ENCODE assay signal across 16 cellular contexts in genomic region chr3:185914911-185915629, GRCh38. TPM values are rescaled to one million over a fixed set of nuclear protein-coding genes. Genes with fewer than 3 reads are reported as not detected.
A peak's percentile ranks its signal among the peaks of the same experiment; 100 is the strongest.
DNase-seq lines count a peak whose midpoint lies in the region; ATAC-seq and TF ChIP-seq lines count a peak whose summit lies in the region.
"Had no signal": no experiment of that assay in that cellular context is flagged by ENCODE, and none has a peak within 500 bp of the region (broad histone marks: within the 10 kb centered on the region; RNA-seq: fewer than 3 reads in every experiment).

No MANE protein-coding gene starts in this region.

- no peak overlapping the region for H2AK9ac ChIP-seq in IMR-90 (replicated peaks; ENCODE audit: low read depth, low read length, poor library complexity)

- no TSS peak for BruUV-seq in IMR-90 (replicated peaks; lab: Mats Ljungman, UMichigan)

- intact Hi-C loops in IMR-90 (cut with micrococcal nuclease), result loop anchor here (5.0 kb wide), 2 partner anchors 183 to 253 kb away; no protein-coding TSS in a partner anchor

- H4K20me1 ChIP-seq in IMR-90 (ENCODE audit: insufficient read depth, low read length), result peaks cover 76% of the 10 kb centered on the region
- peaks cover 72% of the 10 kb centered on the region for H4K20me1 ChIP-seq in SK-N-SH (ENCODE audit: insufficient read depth)

- CTCF ChIA-PET in IMR-90 (lab: Yijun Ruan, JAX), result interaction anchor here (1.0 kb wide), 1 partner anchor 181 kb away, joined by 3 read pairs; no protein-coding TSS in a partner anchor
- CTCF ChIA-PET in SK-N-SH (lab: Yijun Ruan, JAX), result interaction anchor here (0.8 kb wide), 2 partner anchors 16 to 255 kb away, joined by 3 read pairs; no protein-coding TSS in a partner anchor

- peaks cover 72% of the 10 kb centered on the region for H3K36me3 Mint-ChIP-seq in activated T-cell treated with anti-CD3 and anti-CD28 coated beads, Interleukin-2, amount 50 U/mL, for 24 hours (ENCODE audit: low read depth)
- H3K36me3 Mint-ChIP-seq in osteocyte (ENCODE audit: unreplicated experiment), result peaks cover 59% of the 10 kb centered on the region

- no peak overlapping the region for H3K4me3 Mint-ChIP-seq in activated T-cell treated with anti-CD3 and anti-CD28 coated beads, Interleukin-2, amount 50 U/mL, for 24 hours
- H3K4me3 Mint-ChIP-seq in osteocyte (ENCODE audit: unreplicated experiment), result no peak overlapping the region

- TF ChIP-seq CTCF in IMR-90 (conservative IDR thresholded peaks at IDR 0.05; ENCODE audit: low read depth, low read length) (no peak), osteocyte (IDR thresholded peaks at IDR 0.05) (no peak), SK-N-SH (IDR thresholded peaks at IDR 0.05) (no peak)

- H3K4me1 ChIP-seq in IMR-90 (ENCODE audit: control insufficient read depth, insufficient read depth, low read length), result no peaks in the 10 kb centered on the region
- H3K4me1 ChIP-seq in SK-N-SH (ENCODE audit: control insufficient read depth in 1 of 2, insufficient read depth in 2 of 2, low read depth in 1 of 2, low read length in 1 of 2), result no peaks in the 10 kb centered on the region; a peak in 1 of 4 replicates

- H3K56ac ChIP-seq in IMR-90 (ENCODE audit: extremely low read depth, insufficient read depth, low read length), result no peak overlapping the region

- no peak overlapping the region for H2BK5ac ChIP-seq in IMR-90 (ENCODE audit: low read depth, low read length, poor library complexity, severe bottlenecking)

- no peaks in the 10 kb centered on the region for H3K27me3 ChIP-seq in IMR-90 (ENCODE audit: control insufficient read depth, insufficient read depth, low read length)
- no peaks in the 10 kb centered on the region for H3K27me3 ChIP-seq in SK-N-SH (ENCODE audit: insufficient read depth)

- no peak for ATAC-seq in IMR-90 (ENCODE audit: low read depth)
- ATAC-seq in HG03342 (IDR thresholded peaks at IDR 0.05; ENCODE audit: unreplicated experiment), result no peak

- in situ Hi-C loops in IMR-90 (cut with MboI; ENCODE audit: low sequenced_read_pairs), result loop anchor here (25.0 kb wide), 1 partner anchor 253 kb away; no protein-coding TSS in a partner anchor

- dilution Hi-C loops in IMR-90 (cut with HindIII; ENCODE audit: low sequenced_read_pairs, unreplicated experiment), result no loop called here

- no peaks in the 10 kb centered on the region; the same call in 1 of the 2 replicates for H3K9me1 ChIP-seq in IMR-90 (ENCODE audit: insufficient read depth, low read length)

- H3K27ac Mint-ChIP-seq in activated T-cell treated with anti-CD3 and anti-CD28 coated beads, Interleukin-2, amount 50 U/mL, for 24 hours, result peak overlapping the region; percentile 57
- H3K27ac Mint-ChIP-seq in osteocyte (ENCODE audit: unreplicated experiment), result peak overlapping the region; percentile 14

- H3K4me3 ChIP-seq in IMR-90 (ENCODE audit: insufficient read depth, low read depth, low read length) (no peak overlapping the region), SK-N-SH (ENCODE audit: low read depth in 2 of 2, low read length in 1 of 2) (no peak overlapping the region)

- H3K9me3 Mint-ChIP-seq in activated T-cell treated with anti-CD3 and anti-CD28 coated beads, Interleukin-2, amount 50 U/mL, for 24 hours, result no peaks in the 10 kb centered on the region
- peaks cover 4% of the 10 kb centered on the region for H3K9me3 Mint-ChIP-seq in osteocyte (ENCODE audit: unreplicated experiment)

- H4K8ac ChIP-seq in IMR-90 (ENCODE audit: low read depth in 2 of 2, low read length in 2 of 2), result no peak overlapping the region

- peaks cover 51% of the 10 kb centered on the region for H3K79me2 ChIP-seq in SK-N-SH (ENCODE audit: insufficient read depth)

- peaks cover 23 to 61% of the 10 kb centered on the region in 2 experiments for H3K79me1 ChIP-seq in IMR-90 (ENCODE audit: low read depth in 1 of 2, low read length in 2 of 2)

- no peak overlapping the region for H3K23ac ChIP-seq in IMR-90 (ENCODE audit: low read depth, low read length)

- 94% methylated on average over 5 of the region's 6 CpGs; no CpG with 5 or more reads in 1 of the 2 experiments for WGBS in IMR-90 (ENCODE audit: extremely low coverage in 2 of 2, insufficient read length in 1 of 2), 2 experiments
- WGBS in SK-N-SH (ENCODE audit: low lambda C conversion rate), result 97% methylated on average over 6 of the region's 6 CpGs

- POLR2A ChIA-PET in IMR-90 (lab: Charles Lee; ENCODE audit: unreplicated experiment) (no interaction called here), SK-N-SH (lab: Yijun Ruan, JAX) (no interaction called here)

- no peak for DNase-seq in activated T-cell treated with anti-CD3 and anti-CD28 coated beads, Interleukin-2, amount 50 U/mL, for 24 hours
- no peak for DNase-seq in activated T-cell treated with anti-CD3 and anti-CD28 coated beads, Interleukin-2, amount 50 U/mL, for 1 hour
- DNase-seq in IMR-90 (no peak), cerebellar cortex (ENCODE audit: low spot score) (peak; percentile 20), osteocyte (ENCODE audit: extremely low spot score, unreplicated experiment) (no peak), NCI-H2029 (lab: John Stamatoyannopoulos, UW) (no peak), SK-N-SH (no peak)
- DNase-seq: activated CD4-positive, alpha-beta T cell treated with anti-CD3 and anti-CD28 coated beads for 4 hours; aorta; cortex of kidney; erythroblast; KG1; NCI-H1436 treated with DMSO at 0.1 percent for 48 hours; NCI-H510A; trophoblast cell had no signal

- no peak overlapping the region for H3K4me2 ChIP-seq in IMR-90 (ENCODE audit: low read depth, low read length)
- H3K4me2 ChIP-seq in SK-N-SH, result no peak overlapping the region

- TF ChIP-seq POLR2A in IMR-90 (IDR thresholded peaks at IDR 0.05; ENCODE audit: low read depth, low read length), result peak; percentile 14; the same call in 1 of the 2 replicates

- no peak overlapping the region for H2AFZ ChIP-seq in IMR-90 (replicated peaks; ENCODE audit: low read length, poor library complexity)
- no peak overlapping the region for H2AFZ ChIP-seq in SK-N-SH (ENCODE audit: low read depth)

- H3K27ac ChIP-seq in IMR-90 (ENCODE audit: insufficient read depth, low read length) (no peak overlapping the region), SK-N-SH (ENCODE audit: low read depth in 2 of 2, low read length in 1 of 2) (no peak overlapping the region)

- H2BK15ac ChIP-seq in IMR-90 (ENCODE audit: low read depth, low read length), result no peak overlapping the region

- peaks cover 40% of the 10 kb centered on the region for H3K36me3 ChIP-seq in IMR-90 (ENCODE audit: control insufficient read depth, insufficient read depth, low read length)
- peaks cover 69 to 70% of the 10 kb centered on the region in 2 experiments for H3K36me3 ChIP-seq in SK-N-SH (replicated peaks in 1 of 2; ENCODE audit: control insufficient read depth in 1 of 2, insufficient read depth in 2 of 2, low read length in 1 of 2)

- H3K9ac ChIP-seq in IMR-90 (ENCODE audit: low read depth, low read length), result no peak overlapping the region
- H3K9ac ChIP-seq in SK-N-SH, result no peak overlapping the region

- H3K27me3 Mint-ChIP-seq in activated T-cell treated with anti-CD3 and anti-CD28 coated beads, Interleukin-2, amount 50 U/mL, for 24 hours, result no peaks in the 10 kb centered on the region
- no peaks in the 10 kb centered on the region for H3K27me3 Mint-ChIP-seq in osteocyte (ENCODE audit: unreplicated experiment)

- H2BK120ac ChIP-seq in IMR-90 (ENCODE audit: low read depth, low read length), result no peak overlapping the region

- H4K5ac ChIP-seq in IMR-90 (ENCODE audit: low read depth, low read length), result no peak overlapping the region

- H3K14ac ChIP-seq in IMR-90 (replicated peaks; ENCODE audit: low read depth, low read length), result no peak overlapping the region

- H2AK5ac ChIP-seq in IMR-90 (ENCODE audit: low read depth, low read length), result no peak overlapping the region

- TF ChIP-seq EP300 in SK-N-SH (IDR thresholded peaks at IDR 0.05; ENCODE audit: borderline replicate concordance in 1 of 2, low read depth in 1 of 2, low read length in 1 of 2), result no peak

- H3K4me1 Mint-ChIP-seq in activated T-cell treated with anti-CD3 and anti-CD28 coated beads, Interleukin-2, amount 50 U/mL, for 24 hours (ENCODE audit: low read depth), result peaks cover 5% of the 10 kb centered on the region
- peaks cover 24% of the 10 kb centered on the region for H3K4me1 Mint-ChIP-seq in osteocyte (ENCODE audit: unreplicated experiment)

- H3K4ac ChIP-seq in IMR-90 (ENCODE audit: low read depth, low read length), result no peak overlapping the region

- H3K9me3 ChIP-seq in IMR-90 (ENCODE audit: control insufficient read depth, insufficient read depth, low read length) (no peaks in the 10 kb centered on the region), SK-N-SH (no peaks in the 10 kb centered on the region)

- peaks cover 87% of the 10 kb centered on the region for H3F3A ChIP-seq in SK-N-SH (replicated peaks; ENCODE audit: insufficient read depth)

- H3K18ac ChIP-seq in IMR-90 (ENCODE audit: low read depth, low read length), result no peak overlapping the region

- H2BK20ac ChIP-seq in IMR-90 (ENCODE audit: low read depth, low read length), result no peak overlapping the region

- no peak overlapping the region for H4K91ac ChIP-seq in IMR-90 (ENCODE audit: insufficient read depth, low read depth, low read length)

- no peaks in the 10 kb centered on the region for H3K9me2 ChIP-seq in SK-N-SH

- no peak for TF ChIP-seq RAD21 in IMR-90 (IDR thresholded peaks at IDR 0.05; ENCODE audit: low read length)
- TF ChIP-seq RAD21 in SK-N-SH (IDR thresholded peaks at IDR 0.05; ENCODE audit: low read length), result no peak

TF ChIP-seq in IMR-90, 13 proteins besides CTCF, POLR2A, EP300 and RAD21 (continues in another document):
- no peak for TF ChIP-seq SMC3 (IDR thresholded peaks at IDR 0.05; ENCODE audit: low read depth, low read length)
- no peak for TF ChIP-seq FOS (IDR thresholded peaks at IDR 0.05; ENCODE audit: low read depth, low read length)
- TF ChIP-seq CHD1 (IDR thresholded peaks at IDR 0.05; ENCODE audit: low read depth, low read length), result no peak
- TF ChIP-seq MAFK (IDR thresholded peaks at IDR 0.05; ENCODE audit: low read depth, low read length), result no peak
- TF ChIP-seq RFX5 (IDR thresholded peaks at IDR 0.05; ENCODE audit: low read depth, low read length), result no peak
- no peak for TF ChIP-seq CEBPB (IDR thresholded peaks at IDR 0.05; ENCODE audit: low read depth, low read length)

TF ChIP-seq in SK-N-SH, 30 proteins besides CTCF, POLR2A, EP300 and RAD21 (continues in another document):
- TF ChIP-seq MAX (IDR thresholded peaks at IDR 0.05; ENCODE audit: low read depth) (no peak), GATA2 (CRISPR knock-in tag; IDR thresholded peaks at IDR 0.05) (no peak), NRF1 (IDR thresholded peaks at IDR 0.05; ENCODE audit: low read depth, low read length) (no peak)

RNA-seq across cellular contexts. Expression of gene TRA2B, which starts 22.7 kb away (rescaled TPM):
- 208 and 328 TPM in 2 replicates for total RNA-seq in IMR-90 (2012; rRNA removed)
- polyA plus RNA-seq in IMR-90 (2012; rRNA removed), result 119 and 127 TPM in 2 replicates
- 61.5 and 139 TPM in 2 replicates for polyA plus RNA-seq in IMR-90 (2012; cell fraction: cytosol; rRNA removed)
- 56.9 and 179 TPM in 2 replicates for polyA plus RNA-seq in IMR-90 (2012; cell fraction: nucleus; rRNA removed; ENCODE audit: low replicate concordance)
- total RNA-seq in osteocyte, result 90.9 and 113 TPM in 2 replicates
- polyA plus RNA-seq in SK-N-SH (2012; rRNA removed), result 192 and 212 TPM in 2 replicates
- 185 and 204 TPM in 2 replicates for polyA plus RNA-seq in SK-N-SH (2012; cell fraction: cytosol; rRNA removed)
- 311 and 484 TPM in 2 replicates for polyA plus RNA-seq in SK-N-SH (2012; cell fraction: nucleus; rRNA removed)
